Comparison of ENCODE assay signal across 13 cellular contexts in the genomic region with DNA sequence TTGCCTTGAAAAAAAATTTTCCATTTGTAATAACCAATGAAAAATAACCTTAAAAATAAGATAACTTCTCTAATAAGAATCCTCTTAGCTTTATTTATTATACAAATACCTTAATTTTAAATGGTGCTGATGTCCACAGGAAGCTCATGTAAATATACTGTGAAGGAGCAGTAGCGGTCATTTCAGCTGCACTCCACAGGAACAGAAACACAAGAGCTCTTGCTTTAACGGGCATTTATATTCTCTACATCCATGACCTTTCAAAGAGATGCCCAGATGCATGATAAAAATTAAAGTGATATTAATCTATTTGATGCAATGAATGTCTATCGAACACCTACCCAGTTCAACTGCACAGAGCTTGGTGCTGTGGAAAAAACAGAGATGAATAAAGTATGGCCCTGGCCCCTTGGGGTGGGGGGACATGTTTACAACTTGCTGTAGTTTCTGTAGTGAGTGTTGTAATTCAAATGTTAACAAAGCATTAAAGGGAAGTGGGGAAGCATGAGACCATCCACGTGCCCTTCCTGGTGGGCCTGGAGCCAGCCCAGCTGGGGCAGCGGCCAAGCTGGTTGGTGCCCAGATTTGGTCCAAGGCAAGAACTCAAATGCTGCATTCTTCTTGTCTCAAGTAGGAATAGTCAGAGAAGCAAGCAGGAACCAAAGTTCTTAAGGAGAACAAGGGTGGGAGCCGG. TPM values are rescaled to one million over a fixed set of nuclear protein-coding genes. Genes with fewer than 3 reads are reported as not detected.
DNase-seq lines count a peak whose midpoint lies in the region; ATAC-seq and TF ChIP-seq lines count a peak whose summit lies in the region.
"Had no signal": no experiment of that assay in that cellular context is flagged by ENCODE, and none has a peak within 500 bp of the region (broad histone marks: within the 10 kb centered on the region; RNA-seq: fewer than 3 reads in every experiment).

No MANE protein-coding gene starts in this region.

- peaks cover 0 to 9% (median 0%) of the 10 kb centered on the region in 4 donors for H3K9me3 ChIP-seq in tibial nerve
- no peaks in the 10 kb centered on the region for H3K9me3 ChIP-seq in esophagus muscularis mucosa
- H3K9me3 ChIP-seq: testis had no signal

- TF ChIP-seq POLR2A in tibial nerve (IDR thresholded peaks at IDR 0.05) = no peak
- no peak for TF ChIP-seq POLR2A in esophagus muscularis mucosa (IDR thresholded peaks at IDR 0.05; ENCODE audit: low read depth)

- intact Hi-C loops in esophagus muscularis mucosa (cut with DNase I) = no loop called here

- DNase-seq in astrocyte of the hippocampus (ENCODE audit: low read depth, low spot score) (peak; percentile 70), foreskin melanocyte (peak; percentile 94), midbrain (lab: John Stamatoyannopoulos, UW) (peak; percentile 92), tibial nerve (ENCODE audit: low spot score in 2 of 2) (peak; percentile 29 to 65), esophagus muscularis mucosa (ENCODE audit: extremely low spot score) (no peak)
- DNase-seq: GDM1, NCI-H1105, testis had no signal

- H3K36me3 ChIP-seq in tibial nerve = peaks cover 0 to 18% (median 0%) of the 10 kb centered on the region in 3 donors
- no peaks in the 10 kb centered on the region for H3K36me3 ChIP-seq in esophagus muscularis mucosa

- H3K4me3 ChIP-seq in tibial nerve (no peak overlapping the region), esophagus muscularis mucosa (no peak overlapping the region)
- H3K4me3 ChIP-seq: skin epidermis, testis had no signal

- H3K27me3 ChIP-seq in tibial nerve (no peaks in the 10 kb centered on the region), esophagus muscularis mucosa (no peaks in the 10 kb centered on the region)
- H3K27me3 ChIP-seq: testis had no signal

- 50 to 58% methylated on average over 6 of the region's 6 CpGs for WGBS in tibial nerve, 2 donors
- WGBS in esophagus muscularis mucosa = 52% methylated on average over 6 of the region's 6 CpGs

- H3K27ac ChIP-seq in tibial nerve = peak overlapping the region in 2 of 4 donors; percentile 2 to 36
- H3K27ac ChIP-seq in esophagus muscularis mucosa (replicated peaks in 1 of 4) = no peak overlapping the region
- H3K27ac ChIP-seq: testis had no signal

- H3K4me1 ChIP-seq in tibial nerve = peaks cover 0 to 8% (median 0%) of the 10 kb centered on the region in 4 donors
- H3K4me1 ChIP-seq in esophagus muscularis mucosa = peaks cover 0 to 13% (median 8%) of the 10 kb centered on the region in 4 donors
- H3K4me1 ChIP-seq: testis had no signal

- no peak for TF ChIP-seq CTCF in tibial nerve (IDR thresholded peaks at IDR 0.05)
- TF ChIP-seq CTCF in esophagus muscularis mucosa (IDR thresholded peaks at IDR 0.05) = no peak

- TF ChIP-seq EP300 in tibial nerve (IDR thresholded peaks at IDR 0.05) (peak; percentile 72 to 78), esophagus muscularis mucosa (IDR thresholded peaks at IDR 0.05) (no peak)

- ATAC-seq in HG03280 (IDR thresholded peaks at IDR 0.05; ENCODE audit: unreplicated experiment) (no peak), HG03432 (IDR thresholded peaks at IDR 0.05; ENCODE audit: unreplicated experiment) (no peak), HG03045 (IDR thresholded peaks at IDR 0.05; ENCODE audit: unreplicated experiment) (no peak)
- ATAC-seq: SK-N-SH treated with all-trans-retinoic acid at 6 μM for 48 hours had no signal

RNA-seq across cellular contexts. Expression of gene IQCK, which starts 47.9 kb away (rescaled TPM):
- 10 to 100 TPM; 23.1 to 62.7 (median 37.6) TPM for total RNA-seq in tibial nerve
- total RNA-seq in esophagus muscularis mucosa = 10 to 100 TPM in 1 of 4 donors, 1 to 10 TPM in 3; 7.4 to 10.4 (median 8.6) TPM

RNA-seq across cellular contexts. Expression of gene KNOP1, which starts 48.0 kb away (rescaled TPM):
- 10 to 100 TPM; 17.3 to 37.2 (median 26.2) TPM for total RNA-seq in tibial nerve
- 1 to 10 TPM; 7.3 to 9.9 (median 9.1) TPM for total RNA-seq in esophagus muscularis mucosa
